8 cellular contexts compared by ENCODE assay signal in the genomic region with DNA sequence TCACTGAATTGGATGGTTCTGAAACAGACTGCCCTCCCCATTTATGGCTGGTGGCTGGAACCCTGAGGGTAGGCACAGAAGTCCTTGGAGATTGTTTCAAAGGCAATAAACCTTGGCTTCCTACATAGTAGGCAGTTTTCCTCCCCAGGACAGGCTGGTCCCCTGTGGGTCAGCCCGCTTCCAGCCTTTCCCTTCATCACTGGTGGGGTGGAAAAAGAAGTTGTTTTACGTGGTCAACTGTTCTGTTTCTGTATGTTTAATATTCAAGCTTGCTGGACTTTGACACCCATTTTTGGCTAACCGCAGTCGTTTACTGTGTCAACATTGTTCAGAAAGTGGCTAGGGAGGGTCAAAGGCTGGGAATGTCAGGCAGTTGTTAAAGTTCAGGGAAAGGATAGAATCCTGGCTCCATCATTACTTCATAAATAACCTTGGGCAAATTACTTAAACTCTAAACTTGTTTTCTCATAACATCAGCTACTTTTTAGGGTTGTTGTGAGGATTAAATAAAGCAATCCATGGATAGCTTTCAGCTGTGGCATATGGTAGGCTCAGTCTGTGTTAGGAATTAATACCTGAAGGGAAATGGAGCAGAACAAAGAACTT. TPM values are rescaled to one million over a fixed set of nuclear protein-coding genes. Genes with fewer than 3 reads are reported as not detected.
DNase-seq lines count a peak whose midpoint lies in the region; ATAC-seq, FAIRE-seq and TF ChIP-seq lines count a peak whose summit lies in the region.

No MANE protein-coding gene starts in this region.

- H3K4me3 ChIP-seq in kidney (ENCODE audit: low read length in 2 of 2) (peak overlapping the region; percentile 74 to 99), thyroid gland (replicated peaks in 1 of 3) (no peak overlapping the region)

- peak overlapping the region; percentile 20 for H3K4me3 Mint-ChIP-seq in activated T-cell treated with anti-CD3 and anti-CD28 coated beads, Interleukin-2, amount 50 U/mL, for 4 hours
- H3K4me3 Mint-ChIP-seq in activated CD8-positive, alpha-beta T cell treated with anti-CD3 and anti-CD28 coated beads for 36 hours, result peak overlapping the region; percentile 38

- no peaks in the 10 kb centered on the region for H3K9me3 Mint-ChIP-seq in activated T-cell treated with anti-CD3 and anti-CD28 coated beads, Interleukin-2, amount 50 U/mL, for 4 hours
- no peaks in the 10 kb centered on the region for H3K9me3 Mint-ChIP-seq in activated CD8-positive, alpha-beta T cell treated with anti-CD3 and anti-CD28 coated beads for 36 hours

- no peak for TF ChIP-seq CTCF in activated CD8-positive, alpha-beta T cell treated with anti-CD3 and anti-CD28 coated beads for 36 hours (IDR thresholded peaks at IDR 0.05)
- TF ChIP-seq CTCF in kidney (IDR thresholded peaks at IDR 0.05; ENCODE audit: borderline replicate concordance, extremely low read depth, insufficient read depth) (no peak), thyroid gland (IDR thresholded peaks at IDR 0.05) (no peak)

- TF ChIP-seq POLR2A in thyroid gland (IDR thresholded peaks at IDR 0.05), result peak in 1 of 2 donors; percentile 49

- no peaks in the 10 kb centered on the region for H3K9me3 ChIP-seq in kidney (ENCODE audit: control insufficient read depth in 1 of 2, low read length in 2 of 2)
- H3K9me3 ChIP-seq in thyroid gland, result no peaks in the 10 kb centered on the region

- peak overlapping the region; percentile 98 for H3K27ac Mint-ChIP-seq in activated CD8-positive, alpha-beta T cell treated with anti-CD3 and anti-CD28 coated beads for 36 hours

- H3K9ac ChIP-seq in kidney (ENCODE audit: low read length in 2 of 2), result peak overlapping the region; percentile 46 to 99

- H3K4me1 ChIP-seq in kidney (ENCODE audit: control insufficient read depth in 1 of 2, insufficient read depth in 1 of 2, low read depth in 1 of 2, low read length in 2 of 2) (peaks cover 18 to 24% of the 10 kb centered on the region in 2 donors), thyroid gland (peaks cover 19 to 40% of the 10 kb centered on the region in 2 donors)

- H3K36me3 ChIP-seq in kidney (ENCODE audit: control insufficient read depth in 1 of 2, insufficient read depth in 2 of 2, low read length in 2 of 2), result peaks cover 7 to 20% of the 10 kb centered on the region in 2 donors
- H3K36me3 ChIP-seq in thyroid gland, result peaks cover 5 to 20% of the 10 kb centered on the region in 2 donors

- ATAC-seq in activated T-cell treated with anti-CD3 and anti-CD28 coated beads, Interleukin-2, amount 50 U/mL, for 4 hours, result no peak
- no peak for ATAC-seq in activated CD8-positive, alpha-beta T cell treated with anti-CD3 and anti-CD28 coated beads for 36 hours
- ATAC-seq in HG02840 (IDR thresholded peaks at IDR 0.05; ENCODE audit: low FRiP score, unreplicated experiment), result no peak

- FAIRE-seq in kidney (lab: Jason Lieb, UNC), result no peak

- peak overlapping the region; percentile 93 to 98 for H3K27ac ChIP-seq in kidney (ENCODE audit: low read depth in 2 of 2, low read length in 2 of 2)
- H3K27ac ChIP-seq in thyroid gland, result peak overlapping the region; percentile 99 to 100 (median 99)

- WGBS in thyroid gland, 2 donors, result 28 to 45% methylated on average over 4 of the region's 4 CpGs

- peaks cover 11% of the 10 kb centered on the region for H3K36me3 Mint-ChIP-seq in activated T-cell treated with anti-CD3 and anti-CD28 coated beads, Interleukin-2, amount 50 U/mL, for 4 hours (ENCODE audit: insufficient read depth)
- peaks cover 7% of the 10 kb centered on the region for H3K36me3 Mint-ChIP-seq in activated CD8-positive, alpha-beta T cell treated with anti-CD3 and anti-CD28 coated beads for 36 hours (ENCODE audit: low read depth)

- H3K27me3 ChIP-seq in thyroid gland, result no peaks in the 10 kb centered on the region

- intact Hi-C loops in activated CD8-positive, alpha-beta T cell treated with anti-CD3 and anti-CD28 coated beads for 36 hours (cut with micrococcal nuclease), result no loop called here
- intact Hi-C loops in kidney (cut with DNase I) (no loop called here), thyroid gland (cut with DNase I) (no loop called here)

- DNase-seq in activated T-cell treated with anti-CD3 and anti-CD28 coated beads, Interleukin-2, amount 50 U/mL, for 4 hours, result no peak
- no peak for DNase-seq in activated T-cell treated with anti-CD3 and anti-CD28 coated beads, Interleukin-2, amount 50 U/mL, for 1 hour
- no peak for DNase-seq in activated CD8-positive, alpha-beta T cell treated with anti-CD3 and anti-CD28 coated beads for 36 hours
- DNase-seq in kidney, result no peak
- DNase-seq in thyroid gland, result peak in 1 of 2 donors; percentile 30
- no peak for DNase-seq in amniotic stem cell (lab: John Stamatoyannopoulos, UW)
- DNase-seq in mesenteric fat pad (ENCODE audit: low spot score), result no peak

- no peaks in the 10 kb centered on the region for H3K27me3 Mint-ChIP-seq in activated T-cell treated with anti-CD3 and anti-CD28 coated beads, Interleukin-2, amount 50 U/mL, for 4 hours (ENCODE audit: low read depth)
- no peaks in the 10 kb centered on the region for H3K27me3 Mint-ChIP-seq in activated CD8-positive, alpha-beta T cell treated with anti-CD3 and anti-CD28 coated beads for 36 hours

- H3K4me1 Mint-ChIP-seq in activated T-cell treated with anti-CD3 and anti-CD28 coated beads, Interleukin-2, amount 50 U/mL, for 4 hours (ENCODE audit: low read depth), result peaks cover 37% of the 10 kb centered on the region
- peaks cover 36% of the 10 kb centered on the region for H3K4me1 Mint-ChIP-seq in activated CD8-positive, alpha-beta T cell treated with anti-CD3 and anti-CD28 coated beads for 36 hours (ENCODE audit: low read depth)

- CTCF ChIA-PET in activated CD8-positive, alpha-beta T cell treated with anti-CD3 and anti-CD28 coated beads for 36 hours (lab: Charles Lee), result interaction anchor here (1.5 to 2.8 kb wide), 3 partner anchors 11 to 136 kb away, joined by 3 to 14 read pairs (median 8); partner anchors contain the start of gene DNAAF2

- POLR2A ChIA-PET in activated CD8-positive, alpha-beta T cell treated with anti-CD3 and anti-CD28 coated beads for 36 hours (lab: Charles Lee), result interaction anchor here (0.6 to 3.7 kb wide), 5 partner anchors 10 to 136 kb away, joined by 3 to 36 read pairs (median 7); partner anchors contain the start of gene DNAAF2

RNA-seq across cellular contexts. Expression of gene KLHDC2, which starts 2.4 kb away (rescaled TPM):
- 10 to 100 TPM; 19.0 to 23.4 (median 22.5) TPM for total RNA-seq in activated T-cell treated with anti-CD3 and anti-CD28 coated beads, Interleukin-2, amount 50 U/mL, for 4 hours
- 10 to 100 TPM; 21.1 to 23.4 TPM for total RNA-seq in activated CD8-positive, alpha-beta T cell treated with anti-CD3 and anti-CD28 coated beads for 36 hours
- total RNA-seq in kidney, result 58.7 TPM
- polyA plus RNA-seq in kidney (ENCODE audit: insufficient read depth, low read depth, low replicate concordance), result 83.4 TPM
- 100 to 1,000 TPM; 101 to 165 (median 133) TPM for total RNA-seq in thyroid gland
- 52.9 TPM for total RNA-seq in mesenteric fat pad

Comparison
In these comparisons a context has a peak if more than half of its experiments do, and no peak if none do; other contexts are left out.
1. H3K4me3 ChIP-seq: peak in kidney (2 of 2); none in thyroid gland (0 of 3).